1 cellular context compared by ENCODE assay signal in genomic region chr10:30990971-30991646, GRCh38.
TF ChIP-seq lines count a peak whose summit lies in the region.

No MANE protein-coding gene starts in this region.

TF ChIP-seq in IMR-90, 13 proteins besides CTCF, POLR2A, EP300 and RAD21:
- no peak for TF ChIP-seq CEBPB (IDR thresholded peaks at IDR 0.05; ENCODE audit: low read depth, low read length)
- TF ChIP-seq MAFK (IDR thresholded peaks at IDR 0.05; ENCODE audit: low read depth, low read length): no peak
- no peak for TF ChIP-seq SMC3 (IDR thresholded peaks at IDR 0.05; ENCODE audit: low read depth, low read length)
- TF ChIP-seq RFX5 (IDR thresholded peaks at IDR 0.05; ENCODE audit: low read depth, low read length): no peak
- TF ChIP-seq RCOR1 (IDR thresholded peaks at IDR 0.05; ENCODE audit: insufficient replicate concordance, low read length): no peak
- TF ChIP-seq MAZ (IDR thresholded peaks at IDR 0.05; ENCODE audit: borderline replicate concordance, low read depth, low read length): no peak
- no peak for TF ChIP-seq FOS (IDR thresholded peaks at IDR 0.05; ENCODE audit: low read depth, low read length)
- no peak for TF ChIP-seq NFE2L2 (IDR thresholded peaks at IDR 0.05; ENCODE audit: low read depth, low read length)
- TF ChIP-seq BHLHE40 (IDR thresholded peaks at IDR 0.05; ENCODE audit: low read depth, low read length): no peak
- TF ChIP-seq USF2 (IDR thresholded peaks at IDR 0.05; ENCODE audit: low read depth, low read length): no peak
- no peak for TF ChIP-seq ELK1 (IDR thresholded peaks at IDR 0.05; ENCODE audit: borderline replicate concordance, low read depth, low read length)
- TF ChIP-seq CHD1 (IDR thresholded peaks at IDR 0.05; ENCODE audit: low read depth, low read length): no peak
- no peak for TF ChIP-seq MXI1 (IDR thresholded peaks at IDR 0.05; ENCODE audit: borderline replicate concordance, low read depth, low read length)
